In the genomic region with DNA sequence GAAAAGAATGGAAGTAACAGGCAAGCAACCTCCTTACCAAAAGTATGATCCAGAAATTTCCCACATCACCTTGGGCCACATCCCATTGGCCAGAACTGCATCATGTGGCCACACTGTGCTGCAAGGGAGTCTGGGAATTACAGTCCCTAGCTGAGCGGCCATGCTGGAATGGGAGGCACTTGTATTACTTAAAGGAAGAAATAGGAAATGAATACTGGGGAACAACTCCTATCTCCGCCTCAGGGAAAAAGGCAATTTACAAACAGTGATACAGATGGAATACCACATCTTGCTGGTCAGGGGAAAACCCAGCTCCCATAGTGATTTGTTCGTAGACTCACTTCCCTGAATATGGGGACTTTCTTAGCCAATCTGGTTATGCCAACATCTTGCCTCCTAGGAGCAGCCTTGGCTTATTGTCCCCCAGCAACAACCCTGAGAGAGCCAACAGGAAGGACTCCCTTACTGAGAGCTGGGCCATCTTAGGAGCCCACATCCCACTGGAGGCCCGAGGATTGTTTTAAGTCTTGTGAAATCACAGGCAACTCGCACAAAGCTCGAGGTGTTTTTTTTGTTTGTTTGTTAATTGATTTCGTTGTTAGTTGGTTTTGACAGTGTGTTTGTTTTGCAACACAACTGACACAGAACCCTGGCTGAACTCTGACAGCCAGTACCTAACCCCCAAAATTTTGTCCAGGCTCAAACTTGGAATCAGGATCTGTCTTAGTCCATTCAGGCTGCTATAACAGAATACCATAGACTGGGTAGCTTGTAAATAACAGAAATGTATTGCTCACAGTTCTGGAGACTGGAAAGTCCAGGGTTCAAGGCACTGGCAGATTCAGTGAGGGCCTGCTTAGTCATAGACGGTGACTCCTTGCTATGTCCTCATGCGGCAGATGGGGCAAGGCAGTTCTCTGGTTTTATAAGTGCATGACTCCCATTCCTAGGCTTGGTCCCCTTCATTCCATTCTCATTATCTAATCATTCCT, we compare ENCODE assay signal across 13 cellular contexts. TPM values are rescaled to one million over a fixed set of nuclear protein-coding genes. Genes with fewer than 3 reads are reported as not detected.
DNase-seq lines count a peak whose midpoint lies in the region; ATAC-seq and TF ChIP-seq lines count a peak whose summit lies in the region.
"Had no signal": no experiment of that assay in that cellular context is flagged by ENCODE, and none has a peak within 500 bp of the region (broad histone marks: within the 10 kb centered on the region; RNA-seq: fewer than 3 reads in every experiment).

No MANE protein-coding gene starts in this region.

- H3K4me1 Mint-ChIP-seq in activated CD4-positive, alpha-beta T cell treated with anti-CD3 and anti-CD28 coated beads, Interleukin-2, amount 10 ng/mL, durations not matched to agents 7 days and 5 days = no peaks in the 10 kb centered on the region

- H3K27ac Mint-ChIP-seq in activated CD4-positive, alpha-beta T cell treated with anti-CD3 and anti-CD28 coated beads, Interleukin-2, amount 10 ng/mL, durations not matched to agents 7 days and 5 days = no peak overlapping the region
- H3K27ac Mint-ChIP-seq: IgD-negative memory B cell had no signal

- no peak for TF ChIP-seq CTCF in SK-N-SH (IDR thresholded peaks at IDR 0.05)
- no peak for TF ChIP-seq CTCF in fibroblast of villous mesenchyme (IDR thresholded peaks at IDR 0.05; ENCODE audit: insufficient read depth, low read depth, low read length)

- H3K9ac ChIP-seq in SK-N-SH = peak overlapping the region; percentile 19; the same call in 1 of the 2 replicates
- peak overlapping the region; percentile 51 for H3K9ac ChIP-seq in skeletal muscle satellite cell (ENCODE audit: low read depth, low read length)

- CTCF ChIA-PET in SK-N-SH (lab: Yijun Ruan, JAX) = no interaction called here
- CTCF ChIA-PET in activated CD4-positive, alpha-beta T cell treated with anti-CD3 and anti-CD28 coated beads, Interleukin-2, amount 10 ng/mL, durations not matched to agents 7 days and 5 days (lab: Charles Lee) = no interaction called here

- POLR2A ChIA-PET in SK-N-SH (lab: Yijun Ruan, JAX) = no interaction called here
- POLR2A ChIA-PET in activated CD4-positive, alpha-beta T cell treated with anti-CD3 and anti-CD28 coated beads, Interleukin-2, amount 10 ng/mL, durations not matched to agents 7 days and 5 days (lab: Charles Lee) = no interaction called here

- H3F3A ChIP-seq in SK-N-SH (replicated peaks; ENCODE audit: insufficient read depth) = no peaks in the 10 kb centered on the region

- H3K27me3 ChIP-seq in SK-N-SH (ENCODE audit: insufficient read depth) = no peaks in the 10 kb centered on the region
- H3K27me3 ChIP-seq in skeletal muscle satellite cell (ENCODE audit: control insufficient read depth, insufficient read depth, low read length) = no peaks in the 10 kb centered on the region

- H3K9me3 Mint-ChIP-seq in activated CD4-positive, alpha-beta T cell treated with anti-CD3 and anti-CD28 coated beads, Interleukin-2, amount 10 ng/mL, durations not matched to agents 7 days and 5 days = no peaks in the 10 kb centered on the region

- H3K4me3 Mint-ChIP-seq in activated CD4-positive, alpha-beta T cell treated with anti-CD3 and anti-CD28 coated beads, Interleukin-2, amount 10 ng/mL, durations not matched to agents 7 days and 5 days = no peak overlapping the region
- H3K4me3 Mint-ChIP-seq: IgD-negative memory B cell had no signal

- TF ChIP-seq EP300 in SK-N-SH (IDR thresholded peaks at IDR 0.05; ENCODE audit: borderline replicate concordance in 1 of 2, low read depth in 1 of 2, low read length in 1 of 2) = peak in 1 of 2 experiments; percentile 61; a peak in 1 of 4 replicates

- peaks cover 2% of the 10 kb centered on the region for H3K27me3 Mint-ChIP-seq in activated CD4-positive, alpha-beta T cell treated with anti-CD3 and anti-CD28 coated beads, Interleukin-2, amount 10 ng/mL, durations not matched to agents 7 days and 5 days

- H3K9me2 ChIP-seq in SK-N-SH = no peaks in the 10 kb centered on the region

- H3K4me3 ChIP-seq in SK-N-SH (ENCODE audit: low read depth in 2 of 2, low read length in 1 of 2) (no peak overlapping the region; a peak in 1 of 4 replicates), fibroblast of villous mesenchyme (ENCODE audit: low read depth, low read length) (no peak overlapping the region), skeletal muscle satellite cell (ENCODE audit: low read length) (peak overlapping the region; percentile 16)

- peak overlapping the region; percentile 3; the same call in 1 of the 2 replicates for H3K4me2 ChIP-seq in SK-N-SH
- H3K4me2 ChIP-seq in skeletal muscle satellite cell (ENCODE audit: low read length) = peak overlapping the region; percentile 28

- H4K20me1 ChIP-seq in SK-N-SH (ENCODE audit: insufficient read depth) = no peaks in the 10 kb centered on the region

- no peaks in the 10 kb centered on the region for H3K36me3 Mint-ChIP-seq in activated CD4-positive, alpha-beta T cell treated with anti-CD3 and anti-CD28 coated beads, Interleukin-2, amount 10 ng/mL, durations not matched to agents 7 days and 5 days (ENCODE audit: low read depth)

- H2AFZ ChIP-seq in SK-N-SH (ENCODE audit: low read depth) = peak overlapping the region; percentile 67; the same call in 1 of the 2 replicates

- H3K4me1 ChIP-seq in SK-N-SH (ENCODE audit: control insufficient read depth in 1 of 2, insufficient read depth in 2 of 2, low read depth in 1 of 2, low read length in 1 of 2) (peaks cover 0 to 7% of the 10 kb centered on the region in 2 experiments; a peak in 1 of 4 replicates), skeletal muscle satellite cell (ENCODE audit: control insufficient read depth, insufficient read depth, low read length) (peaks cover 55% of the 10 kb centered on the region)

- ATAC-seq in GM18502 (IDR thresholded peaks at IDR 0.05; ENCODE audit: poor library complexity, unreplicated experiment) = no peak

- 64% methylated on average over 9 of the region's 9 CpGs for WGBS in SK-N-SH (ENCODE audit: low lambda C conversion rate)

- no peak for TF ChIP-seq RAD21 in SK-N-SH (IDR thresholded peaks at IDR 0.05; ENCODE audit: low read length)

- H3K79me2 ChIP-seq in SK-N-SH (ENCODE audit: insufficient read depth) = no peaks in the 10 kb centered on the region

- H3K27ac ChIP-seq in SK-N-SH (ENCODE audit: low read depth in 2 of 2, low read length in 1 of 2) = peak overlapping the region in 1 of 2 experiments; percentile 23; a peak in 1 of 4 replicates

- DNase-seq in HK-2 (ENCODE audit: unreplicated experiment) (peak; percentile 62), SK-N-SH (no peak), fibroblast of villous mesenchyme (ENCODE audit: low read depth) (peak; percentile 65), globus pallidus (ENCODE audit: low spot score) (no peak)
- DNase-seq in activated CD4-positive, alpha-beta T cell treated with anti-CD3 and anti-CD28 coated beads, Interleukin-2, amount 10 ng/mL, durations not matched to agents 7 days and 5 days = no peak
- DNase-seq in effector CD4-positive, alpha-beta T cell = no peak
- DNase-seq: GDM1, NCI-H446 had no signal

- no peaks in the 10 kb centered on the region for H3K36me3 ChIP-seq in SK-N-SH (replicated peaks in 1 of 2; ENCODE audit: control insufficient read depth in 1 of 2, insufficient read depth in 2 of 2, low read length in 1 of 2)
- H3K36me3 ChIP-seq in skeletal muscle satellite cell (ENCODE audit: insufficient read depth, low read length) = no peaks in the 10 kb centered on the region

- H3K9me3 ChIP-seq in SK-N-SH = no peaks in the 10 kb centered on the region
- H3K9me3 ChIP-seq in skeletal muscle satellite cell (replicated peaks; ENCODE audit: low read length) = no peaks in the 10 kb centered on the region

TF ChIP-seq in SK-N-SH, 30 proteins besides CTCF, POLR2A, EP300 and RAD21 (continues in another document):
- TF ChIP-seq TCF12 (IDR thresholded peaks at IDR 0.05) = peak; percentile 68

RNA-seq across cellular contexts. Expression of a gene that starts 14.9 kb away (rescaled TPM):
- 0.11 and 0.12 TPM in 2 replicates for polyA plus RNA-seq in SK-N-SH (2012; rRNA removed)
- polyA plus RNA-seq in SK-N-SH (2012; cell fraction: cytosol; rRNA removed) = 0.14 and 0.18 TPM in 2 replicates
- 0.10 TPM in 1 of 2 replicates, not detected in the other for polyA plus RNA-seq in SK-N-SH (2012; cell fraction: nucleus; rRNA removed)
- 1.9 and 3.0 TPM in 2 replicates for total RNA-seq in fibroblast of villous mesenchyme
- total RNA-seq in skeletal muscle satellite cell (2012; rRNA removed) = 5.7 and 9.6 TPM in 2 replicates
- not detected for total RNA-seq in activated CD4-positive, alpha-beta T cell treated with anti-CD3 and anti-CD28 coated beads, Interleukin-2, amount 10 ng/mL, durations not matched to agents 7 days and 5 days
- total RNA-seq: T-helper 1 cell treated with Interleukin-12 subunit alpha and Interleukin-12 subunit beta and Interleukin-4 antibody, amounts not matched to agents 30 ng/mL and 1 ng/mL, for 36 hours had no signal
- polyA plus RNA-seq: neural cell had no signal

RNA-seq across cellular contexts. Expression of a gene that starts 29.5 kb away (rescaled TPM):
- 24.4 and 24.9 TPM in 2 replicates for polyA plus RNA-seq in SK-N-SH (2012; rRNA removed)
- polyA plus RNA-seq in SK-N-SH (2012; cell fraction: cytosol; rRNA removed) = 20.5 and 24.3 TPM in 2 replicates
- polyA plus RNA-seq in SK-N-SH (2012; cell fraction: nucleus; rRNA removed) = 18.2 and 19.5 TPM in 2 replicates
- total RNA-seq in fibroblast of villous mesenchyme = 61.3 and 64.4 TPM in 2 replicates
- total RNA-seq in skeletal muscle satellite cell (2012; rRNA removed) = 34.3 and 38.5 TPM in 2 replicates
- total RNA-seq in activated CD4-positive, alpha-beta T cell treated with anti-CD3 and anti-CD28 coated beads, Interleukin-2, amount 10 ng/mL, durations not matched to agents 7 days and 5 days = 1 to 10 TPM; 3.1 to 4.1 TPM

RNA-seq across cellular contexts. Expression of a gene that starts 51.4 kb away (rescaled TPM):
- not detected in 2 replicates for polyA plus RNA-seq in SK-N-SH (2012; rRNA removed)
- polyA plus RNA-seq in SK-N-SH (2012; cell fraction: cytosol; rRNA removed) = 0.01 TPM in 1 of 2 replicates, not detected in the other
- 0.07 TPM in 1 of 2 replicates, not detected in the other for polyA plus RNA-seq in SK-N-SH (2012; cell fraction: nucleus; rRNA removed)
- under 0.01 TPM in 1 of 2 replicates, not detected in the other for total RNA-seq in fibroblast of villous mesenchyme
- total RNA-seq in skeletal muscle satellite cell (2012; rRNA removed) = under 0.01 and 0.22 TPM in 2 replicates
- not detected for total RNA-seq in activated CD4-positive, alpha-beta T cell treated with anti-CD3 and anti-CD28 coated beads, Interleukin-2, amount 10 ng/mL, durations not matched to agents 7 days and 5 days
- total RNA-seq: T-helper 1 cell treated with Interleukin-12 subunit alpha and Interleukin-12 subunit beta and Interleukin-4 antibody, amounts not matched to agents 30 ng/mL and 1 ng/mL, for 36 hours had no signal
- polyA plus RNA-seq: IgD-negative memory B cell had no signal

RNA-seq across cellular contexts. Expression of a gene that starts 57.4 kb away (rescaled TPM):
- polyA plus RNA-seq in SK-N-SH (2012; rRNA removed) = 602 and 763 TPM in 2 replicates
- 495 and 668 TPM in 2 replicates for polyA plus RNA-seq in SK-N-SH (2012; cell fraction: cytosol; rRNA removed)
- polyA plus RNA-seq in SK-N-SH (2012; cell fraction: nucleus; rRNA removed) = 125 and 238 TPM in 2 replicates
- 164 and 203 TPM in 2 replicates for total RNA-seq in fibroblast of villous mesenchyme
- total RNA-seq in skeletal muscle satellite cell (2012; rRNA removed) = 198 and 210 TPM in 2 replicates
- 100 to 1,000 TPM; 145 to 152 TPM for total RNA-seq in activated CD4-positive, alpha-beta T cell treated with anti-CD3 and anti-CD28 coated beads, Interleukin-2, amount 10 ng/mL, durations not matched to agents 7 days and 5 days

Comparison
In these comparisons a context has a peak if more than half of its experiments do, and no peak if none do; other contexts are left out.
1. DNase-seq: peak in HK-2 (single experiment) and fibroblast of villous mesenchyme (single experiment); none in SK-N-SH (single experiment), activated CD4-positive, alpha-beta T cell treated with anti-CD3 and anti-CD28 coated beads, Interleukin-2, amount 10 ng/mL, durations not matched to agents 7 days and 5 days (single experiment), globus pallidus (single experiment) and effector CD4-positive, alpha-beta T cell (single experiment).
2. RNA of a gene that starts 29.5 kb away (total RNA-seq): 61.3 to 64.4 TPM in fibroblast of villous mesenchyme; 3.1 to 4.1 TPM in activated CD4-positive, alpha-beta T cell treated with anti-CD3 and anti-CD28 coated beads, Interleukin-2, amount 10 ng/mL, durations not matched to agents 7 days and 5 days; every median in the first group is over 10 times any median in the second.